In the genomic region with DNA sequence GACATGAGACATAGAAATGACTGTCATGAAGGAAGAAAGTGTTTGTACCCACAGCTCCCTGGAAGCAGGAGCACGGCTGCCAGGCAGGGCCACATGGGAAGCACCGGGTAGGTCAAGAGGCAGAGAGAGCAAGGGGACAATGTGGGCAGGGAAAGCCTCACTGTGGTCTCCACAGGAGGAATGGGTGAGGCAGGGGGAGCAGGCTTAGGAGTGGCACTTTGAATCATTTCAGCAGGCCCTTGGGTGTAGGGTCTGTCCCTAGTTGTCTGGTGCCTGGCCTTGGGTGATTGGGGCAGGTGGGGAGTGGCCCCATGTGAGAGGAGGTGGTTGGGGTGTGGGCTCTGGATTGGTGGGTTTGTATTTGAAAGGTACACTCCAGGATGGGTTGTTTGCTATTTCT, we compare ENCODE assay signal across 25 cellular contexts.
"Had no signal": no experiment of that assay in that cellular context is flagged by ENCODE, and none has a peak within 500 bp of the region (broad histone marks: within the 10 kb centered on the region; RNA-seq: fewer than 3 reads in every experiment).

No MANE protein-coding gene starts in this region.

- H3K36me3 ChIP-seq: gastroesophageal sphincter, heart left ventricle, left lung, neutrophil, right lobe of liver, suprapubic skin, transverse colon, upper lobe of right lung, uterus had no signal

- H3K4me3 ChIP-seq: gastroesophageal sphincter, heart left ventricle, hepatocyte, left lung, right lobe of liver, suprapubic skin, transverse colon, upper lobe of right lung, uterus had no signal

- ATAC-seq: effector memory CD8-positive, alpha-beta T cell; foreskin keratinocyte; gastroesophageal sphincter; heart left ventricle; left lung; naive thymus-derived CD8-positive, alpha-beta T cell; right lobe of liver; stimulated activated naive CD8-positive, alpha-beta T cell treated with anti-CD3 and anti-CD28 coated beads, Interleukin-15, amount 100 ng/mL, for 72 hours; upper lobe of right lung had no signal

- FAIRE-seq: islet of Langerhans, small intestine had no signal

- H2AFZ ChIP-seq: hepatocyte, parathyroid adenoma had no signal

- H3K9me3 ChIP-seq: neutrophil, right lobe of liver, suprapubic skin, transverse colon, upper lobe of right lung, uterus had no signal

- H3K27ac ChIP-seq: foreskin keratinocyte, gastroesophageal sphincter, heart left ventricle, hepatocyte, left lung, neutrophil, parathyroid adenoma, right lobe of liver, suprapubic skin, transverse colon, upper lobe of right lung, uterus had no signal

- H3K4me2 ChIP-seq: hepatocyte had no signal

- H3K27me3 ChIP-seq: gastroesophageal sphincter, heart left ventricle, hepatocyte, left lung, neutrophil, right lobe of liver, suprapubic skin, transverse colon, upper lobe of right lung, uterus had no signal

- H3K27me3 Mint-ChIP-seq: naive thymus-derived CD8-positive, alpha-beta T cell; stimulated activated naive CD8-positive, alpha-beta T cell treated with anti-CD3 and anti-CD28 coated beads, Interleukin-15, amount 100 ng/mL, for 72 hours had no signal

- H3K4me3 Mint-ChIP-seq: effector memory CD8-positive, alpha-beta T cell; naive thymus-derived CD8-positive, alpha-beta T cell; nephron progenitor cell; stimulated activated naive CD8-positive, alpha-beta T cell treated with anti-CD3 and anti-CD28 coated beads, Interleukin-15, amount 100 ng/mL, for 72 hours had no signal

- H3K9ac ChIP-seq: parathyroid adenoma had no signal

- DNase-seq: cortex of kidney; effector memory CD8-positive, alpha-beta T cell; foreskin keratinocyte; heart left ventricle; left cardiac atrium; left lung; naive thymus-derived CD8-positive, alpha-beta T cell; nephron progenitor cell; right lobe of liver; small intestine; stimulated activated CD4-positive, alpha-beta T cell treated with anti-CD3 and anti-CD28 coated beads, Interleukin-15, amount 100 ng/mL, for 24 hours; stimulated activated CD4-positive, alpha-beta T cell treated with anti-CD3 and anti-CD28 coated beads, Interleukin-2, amount 100 ng/mL, for 48 hours; stimulated activated CD8-positive, alpha-beta memory T cell treated with anti-CD3 and anti-CD28 coated beads, Interleukin-4, amount 100 ng/mL, for 48 hours; stimulated activated naive CD4-positive, alpha-beta T cell; stimulated activated naive CD8-positive, alpha-beta T cell treated with anti-CD3 and anti-CD28 coated beads, Interleukin-15, amount 100 ng/mL, for 72 hours; transverse colon; upper lobe of right lung; uterus had no signal

- H3K79me2 ChIP-seq: hepatocyte, parathyroid adenoma had no signal

- H3K4me1 ChIP-seq: foreskin keratinocyte, left lung, parathyroid adenoma, right lobe of liver, suprapubic skin, transverse colon, upper lobe of right lung, uterus had no signal

- H3K9me3 Mint-ChIP-seq: effector memory CD8-positive, alpha-beta T cell; nephron progenitor cell; stimulated activated naive CD8-positive, alpha-beta T cell treated with anti-CD3 and anti-CD28 coated beads, Interleukin-15, amount 100 ng/mL, for 72 hours had no signal

- H3K27ac Mint-ChIP-seq: effector memory CD8-positive, alpha-beta T cell; nephron progenitor cell; progenitor cell of endocrine pancreas had no signal

- H3K36me3 Mint-ChIP-seq: naive thymus-derived CD8-positive, alpha-beta T cell had no signal
